24 cellular contexts compared by ENCODE assay signal in genomic region chr7:94969434-94970084, GRCh38.
A peak's percentile ranks its signal among the peaks of the same experiment; 100 is the strongest.
DNase-seq lines count a peak whose midpoint lies in the region; ATAC-seq and TF ChIP-seq lines count a peak whose summit lies in the region.
"Had no signal": no experiment of that assay in that cellular context is flagged by ENCODE, and none has a peak within 500 bp of the region (broad histone marks: within the 10 kb centered on the region; RNA-seq: fewer than 3 reads in every experiment).

No MANE protein-coding gene starts in this region.

- in situ Hi-C loops in ACHN (cut with HindIII; ENCODE audit: low pct_ligation_motif_present, low pct_unique_long_range_greater_than_20kb, low sequenced_read_pairs), result no loop called here

- H2BK15ac ChIP-seq in H9 (ENCODE audit: low read depth, low read length), result no peak overlapping the region

- H3T11ph ChIP-seq in H9 (ENCODE audit: low read length), result no peak overlapping the region

- H3K4me2 ChIP-seq in H9 (ENCODE audit: insufficient read depth, insufficient read length, low read length), result no peak overlapping the region

- H3K4me1 Mint-ChIP-seq in H9 (peaks cover 30 to 36% of the 10 kb centered on the region in 2 experiments), endodermal cell (peaks cover 21% of the 10 kb centered on the region), T-helper 17 cell (no peaks in the 10 kb centered on the region)
- H3K4me1 Mint-ChIP-seq: CD8-positive, alpha-beta memory T cell had no signal

- no peak overlapping the region for H2AK5ac ChIP-seq in H9 (ENCODE audit: insufficient read length, low read length)

- no peak for ATAC-seq in GM21619 (IDR thresholded peaks at IDR 0.05; ENCODE audit: unreplicated experiment)
- ATAC-seq in T-helper 17 cell, result no peak
- ATAC-seq in left lobe of liver, result no peak
- ATAC-seq: activated T-cell treated with anti-CD3 and anti-CD28 coated beads, Interleukin-2, amount 50 U/mL, for 72 hours; Panc1; stimulated activated naive CD8-positive, alpha-beta T cell treated with anti-CD3 and anti-CD28 coated beads, Interleukin-15, Interleukin-2, amounts not matched to agents 100 U/mL and 50 U/mL, for 24 hours had no signal

- no peak overlapping the region for H3K18ac ChIP-seq in H9 (ENCODE audit: insufficient read length, low read depth, low read length)

- H3K27me3 ChIP-seq in H9 (ENCODE audit: insufficient read depth, low read length), result no peaks in the 10 kb centered on the region
- H3K27me3 ChIP-seq in endodermal cell (ENCODE audit: control insufficient read depth, insufficient read depth, low read length, poor library complexity, severe bottlenecking), result no peaks in the 10 kb centered on the region
- H3K27me3 ChIP-seq: BE2C had no signal

- no peak overlapping the region for H4K8ac ChIP-seq in H9 (replicated peaks; ENCODE audit: insufficient read length, low read depth, low read length)

- TF ChIP-seq CTCF in H9 (conservative IDR thresholded peaks at IDR 0.05), result no peak
- no peak for TF ChIP-seq CTCF in endodermal cell (conservative IDR thresholded peaks at IDR 0.05)

- no peaks in the 10 kb centered on the region for H4K20me1 ChIP-seq in H9 (ENCODE audit: control insufficient read depth, insufficient read depth, insufficient read length)

- H2AFZ ChIP-seq in H9 (ENCODE audit: low read length), result no peak overlapping the region
- H2AFZ ChIP-seq: parathyroid adenoma had no signal

- no peak overlapping the region for H3K4me3 Mint-ChIP-seq in H9
- H3K4me3 Mint-ChIP-seq in endodermal cell, result no peak overlapping the region
- no peak overlapping the region for H3K4me3 Mint-ChIP-seq in T-helper 17 cell
- H3K4me3 Mint-ChIP-seq: activated T-cell treated with anti-CD3 and anti-CD28 coated beads, Interleukin-2, amount 50 U/mL, for 72 hours; CD8-positive, alpha-beta memory T cell had no signal

- no peaks in the 10 kb centered on the region for H3K9me3 ChIP-seq in H9 (ENCODE audit: control insufficient read depth, low read depth, low read length)
- H3K9me3 ChIP-seq in endodermal cell (ENCODE audit: control insufficient read depth, low read length), result peaks cover 7% of the 10 kb centered on the region
- H3K9me3 ChIP-seq in T-helper 17 cell (ENCODE audit: control insufficient read depth, low read length, poor library complexity, severe bottlenecking), result no peaks in the 10 kb centered on the region
- H3K9me3 ChIP-seq: BE2C had no signal

- H3K9ac ChIP-seq in H9 (ENCODE audit: extremely low read depth, insufficient read length, low read length), result no peak overlapping the region
- no peak overlapping the region for H3K9ac ChIP-seq in endodermal cell (ENCODE audit: extremely low read depth, low read length, poor library complexity, severe bottlenecking)
- H3K9ac ChIP-seq: parathyroid adenoma had no signal

- H3K23ac ChIP-seq in H9 (ENCODE audit: insufficient read length, low read depth, low read length), result no peak overlapping the region

- H2BK120ac ChIP-seq in H9 (ENCODE audit: low read depth, low read length, poor library complexity, severe bottlenecking), result no peak overlapping the region

- no peak overlapping the region for H3K4me3 ChIP-seq in endodermal cell (ENCODE audit: low read length)

- WGBS in H9 (ENCODE audit: extremely low coverage, insufficient read length, low lambda C conversion rate), result no CpG with 5 or more reads among the region's 8 CpGs
- WGBS in endodermal cell (ENCODE audit: insufficient coverage in 1 of 2, insufficient read length in 1 of 2), 2 experiments, result 0 to 61% methylated on average over 1 to 8 of the region's 8 CpGs

- H3K27me3 Mint-ChIP-seq in H9 (ENCODE audit: low read depth), result no peaks in the 10 kb centered on the region
- H3K27me3 Mint-ChIP-seq in endodermal cell (ENCODE audit: insufficient read depth), result no peaks in the 10 kb centered on the region
- H3K27me3 Mint-ChIP-seq in T-helper 17 cell, result no peaks in the 10 kb centered on the region
- H3K27me3 Mint-ChIP-seq: CD8-positive, alpha-beta memory T cell had no signal

- H3K4ac ChIP-seq in H9 (ENCODE audit: low read depth, low read length), result no peak overlapping the region

- H3K23me2 ChIP-seq in H9 (ENCODE audit: insufficient read length, low read depth, low read length, poor library complexity, severe bottlenecking), result no peaks in the 10 kb centered on the region

- H3K4me1 ChIP-seq in H9 (ENCODE audit: insufficient read depth, low read length) (no peaks in the 10 kb centered on the region; the same call in 1 of the 2 replicates), endodermal cell (ENCODE audit: control insufficient read depth, insufficient read depth, low read length) (peaks cover 7% of the 10 kb centered on the region)
- H3K4me1 ChIP-seq: BE2C, parathyroid adenoma had no signal

- H2BK5ac ChIP-seq in H9 (ENCODE audit: insufficient read length, low read length), result no peak overlapping the region

- no peaks in the 10 kb centered on the region for H3K79me1 ChIP-seq in H9 (ENCODE audit: insufficient read depth, low read depth, low read length, poor library complexity, severe bottlenecking)

- no peaks in the 10 kb centered on the region for H3K36me3 ChIP-seq in endodermal cell (ENCODE audit: control insufficient read depth, insufficient read depth, low read length)
- H3K36me3 ChIP-seq: BE2C had no signal

- H4K5ac ChIP-seq in H9 (ENCODE audit: insufficient read length, low read depth, low read length), result no peak overlapping the region

- DNase-seq in ACHN (peak; percentile 47), H9 (peak; percentile 49), endodermal cell (peak; percentile 72), mucosa of gallbladder (ENCODE audit: low spot score) (peak; percentile 34), T-helper 17 cell (no peak), left lobe of liver (ENCODE audit: low spot score) (no peak)
- DNase-seq: activated CD4-positive, alpha-beta T cell treated with anti-CD3 and anti-CD28 coated beads, Interleukin-2, amount 50 U/mL, for 48 hours; activated CD4-positive, CD25-positive, alpha-beta regulatory T cell treated with anti-CD3 and anti-CD28 coated beads, Interleukin-2, amount 50 U/mL, for 72 hours; activated naive CD4-positive, alpha-beta T cell treated with Interleukin-2 at 50 U/mL for 16 hours; activated T-cell treated with anti-CD3 and anti-CD28 coated beads, Interleukin-2, amount 50 U/mL, for 72 hours; BE2C; caudate nucleus; CD8-positive, alpha-beta memory T cell; cortex of kidney; effector memory CD4-positive, alpha-beta T cell; mammary epithelial cell; NCI-H2107; NCI-H510A treated with DMSO at 0.1 percent for 48 hours; SHP77 treated with DMSO at 0.1 percent for 48 hours; small intestine; stimulated activated naive CD8-positive, alpha-beta T cell treated with anti-CD3 and anti-CD28 coated beads, Interleukin-15, Interleukin-2, amounts not matched to agents 100 U/mL and 50 U/mL, for 24 hours had no signal

- H3K79me2 ChIP-seq in H9 (ENCODE audit: insufficient read depth, low read length), result no peaks in the 10 kb centered on the region; the same call in 1 of the 2 replicates

- no peak overlapping the region for H2BK20ac ChIP-seq in H9 (ENCODE audit: low read depth, low read length, poor library complexity, severe bottlenecking)

- no peak overlapping the region for H4K91ac ChIP-seq in H9 (ENCODE audit: insufficient read length, low read depth, low read length)

- H3K56ac ChIP-seq in H9 (ENCODE audit: insufficient read length, low read depth, low read length), result no peak overlapping the region

- H3K27ac ChIP-seq in H9 (ENCODE audit: insufficient read length, low read depth, low read length) (no peak overlapping the region), endodermal cell (ENCODE audit: low read depth, low read length) (no peak overlapping the region)
- H3K27ac ChIP-seq: parathyroid adenoma had no signal

- H3K27ac Mint-ChIP-seq in H9 (peak overlapping the region in 1 of 3 experiments; percentile 77; a peak in 2 of 7 replicates), endodermal cell (no peak overlapping the region), T-helper 17 cell (no peak overlapping the region)
- H3K27ac Mint-ChIP-seq: activated T-cell treated with anti-CD3 and anti-CD28 coated beads, Interleukin-2, amount 50 U/mL, for 72 hours; CD8-positive, alpha-beta memory T cell had no signal

- H3K36me3 Mint-ChIP-seq in H9 (ENCODE audit: insufficient read depth in 1 of 3, low read depth in 3 of 3) (peaks cover 7 to 10% (median 9%) of the 10 kb centered on the region in 3 experiments; a peak in 6 of 7 replicates), endodermal cell (ENCODE audit: low read depth) (peaks cover 9% of the 10 kb centered on the region), T-helper 17 cell (ENCODE audit: low read depth) (no peaks in the 10 kb centered on the region)
- H3K36me3 Mint-ChIP-seq: CD8-positive, alpha-beta memory T cell had no signal

- H3K14ac ChIP-seq in H9 (ENCODE audit: insufficient read depth, low read length), result no peak overlapping the region

- H3K9me3 Mint-ChIP-seq in H9 (peaks cover 7 to 9% of the 10 kb centered on the region in 2 experiments; a peak in 3 of 5 replicates), endodermal cell (peaks cover 15% of the 10 kb centered on the region)

- no peak overlapping the region for H2BK12ac ChIP-seq in H9 (ENCODE audit: insufficient read length, low read depth, low read length)

Comparison
In these comparisons a context has a peak if more than half of its experiments do, and no peak if none do; other contexts are left out.
1. DNase-seq: peak in ACHN (single experiment), H9 (single experiment), endodermal cell (single experiment) and mucosa of gallbladder (single experiment); none in T-helper 17 cell (0 of 3) and left lobe of liver (single experiment).